In genomic region chr1:121186191-121186590, GRCh38 we compare ENCODE assay signal across 8 cellular contexts. TPM values are rescaled to one million over a fixed set of nuclear protein-coding genes. Genes with fewer than 3 reads are reported as not detected.
DNase-seq lines count a peak whose midpoint lies in the region; TF ChIP-seq lines count a peak whose summit lies in the region.
"Not testable (repeated sequence)": the region's sequence is repeated elsewhere in the genome, so short reads cannot be mapped to it uniquely, and the experiment has no call there.

No MANE protein-coding gene starts in this region.

- not testable (repeated sequence) for H3K4me3 ChIP-seq in CD4-positive, alpha-beta memory T cell (ENCODE audit: low read length in 2 of 2)
- peak overlapping the region; percentile 54 for H3K4me3 ChIP-seq in left ventricle myocardium inferior
- peak overlapping the region; percentile 11 to 12 for H3K4me3 ChIP-seq in prostate gland
- H3K4me3 ChIP-seq in transverse colon: peak overlapping the region in 2 of 4 donors; percentile 18 to 40

- in situ Hi-C loops in transverse colon (cut with MboI; ENCODE audit: low pct_ligation_motif_present in 1 of 4, low pct_unique_long_range_greater_than_20kb in 1 of 4, low sequenced_read_pairs in 3 of 4): not testable (repeated sequence)

- not testable (repeated sequence) for H3K9me3 ChIP-seq in CD4-positive, alpha-beta memory T cell (ENCODE audit: control insufficient read depth in 1 of 2, low read length in 2 of 2); left ventricle myocardium inferior (replicated peaks); prostate gland; transverse colon

- not testable (repeated sequence) for TF ChIP-seq EP300 in transverse colon (IDR thresholded peaks at IDR 0.05; ENCODE audit: low read depth)

- POLR2A ChIA-PET in CD4-positive, alpha-beta memory T cell (lab: Charles Lee; ENCODE audit: partially characterized antibody): not testable (repeated sequence)

- CTCF ChIA-PET in CD4-positive, alpha-beta memory T cell (lab: Charles Lee; ENCODE audit: partially characterized antibody); activated naive CD4-positive, alpha-beta T cell treated with anti-CD3 and anti-CD28 coated beads, Interleukin-2, amount 10 ng/mL, durations not matched to agents 7 days and 5 days (lab: Charles Lee): not testable (repeated sequence)

- not testable (repeated sequence) for H3K9me3 Mint-ChIP-seq in CD4-positive, alpha-beta memory T cell; IgD-negative memory B cell; T-helper 2 cell treated with Interferon-gamma antibody and Interleukin-4, amounts not matched to agents 5 μg/mL and 100 μg/mL, for 36 hours; activated naive CD4-positive, alpha-beta T cell treated with anti-CD3 and anti-CD28 coated beads, Interleukin-2, amount 10 ng/mL, durations not matched to agents 7 days and 5 days; dendritic cell treated with granulocyte-macrophage colony-stimulating factor and Interleukin-4, amounts not matched to agents 40 ng/mL and 50 ng/mL, for 4 days

- H3K4me1 Mint-ChIP-seq in CD4-positive, alpha-beta memory T cell: peaks cover 5 to 14% (median 10%) of the 10 kb centered on the region in 4 donors
- H3K4me1 Mint-ChIP-seq in IgD-negative memory B cell; dendritic cell treated with granulocyte-macrophage colony-stimulating factor and Interleukin-4, amounts not matched to agents 40 ng/mL and 50 ng/mL, for 4 days (ENCODE audit: low read depth): not testable (repeated sequence)
- peaks cover 10% of the 10 kb centered on the region for H3K4me1 Mint-ChIP-seq in T-helper 2 cell treated with Interferon-gamma antibody and Interleukin-4, amounts not matched to agents 5 μg/mL and 100 μg/mL, for 36 hours (ENCODE audit: low read depth)
- peaks cover 10% of the 10 kb centered on the region for H3K4me1 Mint-ChIP-seq in activated naive CD4-positive, alpha-beta T cell treated with anti-CD3 and anti-CD28 coated beads, Interleukin-2, amount 10 ng/mL, durations not matched to agents 7 days and 5 days

- TF ChIP-seq CTCF in left ventricle myocardium inferior (IDR thresholded peaks at IDR 0.05; ENCODE audit: borderline replicate concordance); prostate gland (IDR thresholded peaks at IDR 0.05); transverse colon (IDR thresholded peaks at IDR 0.05): not testable (repeated sequence)

- not testable (repeated sequence) for H3K4me1 ChIP-seq in CD4-positive, alpha-beta memory T cell (ENCODE audit: insufficient read depth, low read length); left ventricle myocardium inferior; prostate gland (replicated peaks); transverse colon

- not testable (repeated sequence) for DNase-seq in CD4-positive, alpha-beta memory T cell; T-helper 2 cell treated with Interferon-gamma antibody and Interleukin-4, amounts not matched to agents 5 μg/mL and 100 μg/mL, for 36 hours (ENCODE audit: low spot score); activated naive CD4-positive, alpha-beta T cell treated with anti-CD3 and anti-CD28 coated beads, Interleukin-2, amount 10 ng/mL, durations not matched to agents 7 days and 5 days; prostate gland (ENCODE audit: low spot score)
- peak; percentile 21 for DNase-seq in left ventricle myocardium inferior
- peak; percentile 14 for DNase-seq in transverse colon

- H3K27ac Mint-ChIP-seq in CD4-positive, alpha-beta memory T cell: peak overlapping the region in 4 of 7 donors; percentile 59 to 85 (median 82)
- H3K27ac Mint-ChIP-seq in IgD-negative memory B cell: peak overlapping the region in 1 of 3 donors; percentile 56
- peak overlapping the region; percentile 85 for H3K27ac Mint-ChIP-seq in T-helper 2 cell treated with Interferon-gamma antibody and Interleukin-4, amounts not matched to agents 5 μg/mL and 100 μg/mL, for 36 hours
- H3K27ac Mint-ChIP-seq in activated naive CD4-positive, alpha-beta T cell treated with anti-CD3 and anti-CD28 coated beads, Interleukin-2, amount 10 ng/mL, durations not matched to agents 7 days and 5 days: peak overlapping the region; percentile 81
- peak overlapping the region; percentile 86 for H3K27ac Mint-ChIP-seq in dendritic cell treated with granulocyte-macrophage colony-stimulating factor and Interleukin-4, amounts not matched to agents 40 ng/mL and 50 ng/mL, for 4 days

- TF ChIP-seq POLR2A in prostate gland (IDR thresholded peaks at IDR 0.05); transverse colon (IDR thresholded peaks at IDR 0.05): not testable (repeated sequence)

- intact Hi-C loops in CD4-positive, alpha-beta memory T cell (cut with micrococcal nuclease); dendritic cell treated with granulocyte-macrophage colony-stimulating factor and Interleukin-4, amounts not matched to agents 40 ng/mL and 50 ng/mL, for 4 days (cut with micrococcal nuclease); left ventricle myocardium inferior (cut with micrococcal nuclease); prostate gland (cut with DNase I); transverse colon (cut with DNase I; ENCODE audit: low total_unique reads): not testable (repeated sequence)

- not testable (repeated sequence) for H3K36me3 ChIP-seq in CD4-positive, alpha-beta memory T cell (ENCODE audit: insufficient read depth, low read length); left ventricle myocardium inferior; prostate gland; transverse colon

- not testable (repeated sequence) for H3K27me3 ChIP-seq in CD4-positive, alpha-beta memory T cell (ENCODE audit: insufficient read depth, low read length); left ventricle myocardium inferior (ENCODE audit: low read depth); prostate gland (replicated peaks; ENCODE audit: insufficient read depth); transverse colon

- not testable (repeated sequence) for H3K27me3 Mint-ChIP-seq in CD4-positive, alpha-beta memory T cell; IgD-negative memory B cell; T-helper 2 cell treated with Interferon-gamma antibody and Interleukin-4, amounts not matched to agents 5 μg/mL and 100 μg/mL, for 36 hours (ENCODE audit: low read depth); activated naive CD4-positive, alpha-beta T cell treated with anti-CD3 and anti-CD28 coated beads, Interleukin-2, amount 10 ng/mL, durations not matched to agents 7 days and 5 days; dendritic cell treated with granulocyte-macrophage colony-stimulating factor and Interleukin-4, amounts not matched to agents 40 ng/mL and 50 ng/mL, for 4 days

- not testable (repeated sequence) for H3K36me3 Mint-ChIP-seq in CD4-positive, alpha-beta memory T cell; IgD-negative memory B cell; T-helper 2 cell treated with Interferon-gamma antibody and Interleukin-4, amounts not matched to agents 5 μg/mL and 100 μg/mL, for 36 hours (ENCODE audit: low read depth); activated naive CD4-positive, alpha-beta T cell treated with anti-CD3 and anti-CD28 coated beads, Interleukin-2, amount 10 ng/mL, durations not matched to agents 7 days and 5 days; dendritic cell treated with granulocyte-macrophage colony-stimulating factor and Interleukin-4, amounts not matched to agents 40 ng/mL and 50 ng/mL, for 4 days (ENCODE audit: low read depth)

- not testable (repeated sequence) for H3K27ac ChIP-seq in CD4-positive, alpha-beta memory T cell (ENCODE audit: low read depth, low read length); prostate gland
- H3K27ac ChIP-seq in left ventricle myocardium inferior (replicated peaks) (peak overlapping the region; percentile 30), transverse colon (peak overlapping the region in 2 of 4 donors; percentile 55 to 67)

- peak overlapping the region in 7 of 8 donors; percentile 86 to 92 (median 89) for H3K4me3 Mint-ChIP-seq in CD4-positive, alpha-beta memory T cell
- H3K4me3 Mint-ChIP-seq in IgD-negative memory B cell: peak overlapping the region; percentile 83 to 95 (median 91)
- peak overlapping the region; percentile 92 for H3K4me3 Mint-ChIP-seq in T-helper 2 cell treated with Interferon-gamma antibody and Interleukin-4, amounts not matched to agents 5 μg/mL and 100 μg/mL, for 36 hours
- peak overlapping the region; percentile 84 for H3K4me3 Mint-ChIP-seq in activated naive CD4-positive, alpha-beta T cell treated with anti-CD3 and anti-CD28 coated beads, Interleukin-2, amount 10 ng/mL, durations not matched to agents 7 days and 5 days
- peak overlapping the region; percentile 83 for H3K4me3 Mint-ChIP-seq in dendritic cell treated with granulocyte-macrophage colony-stimulating factor and Interleukin-4, amounts not matched to agents 40 ng/mL and 50 ng/mL, for 4 days

- WGBS in prostate gland: 0% methylated on average over 6 of the region's 20 CpGs
- no CpG with 5 or more reads among the region's 20 CpGs for WGBS in transverse colon (ENCODE audit: low coverage in 1 of 2), 2 donors

RNA-seq across cellular contexts. Expression of gene SRGAP2C, which starts 1.4 kb away (rescaled TPM):
- total RNA-seq in CD4-positive, alpha-beta memory T cell: 10 to 100 TPM; 28.1 to 29.0 TPM
- polyA plus RNA-seq in CD4-positive, alpha-beta memory T cell: 1 to 10 TPM; 2.1 to 4.1 TPM
- 2.7 TPM for polyA plus RNA-seq in IgD-negative memory B cell
- total RNA-seq in left ventricle myocardium inferior (12.4 TPM), prostate gland (10 to 100 TPM in 1 of 2 donors, 1 to 10 TPM in 1; 5.2 to 15.6 TPM), transverse colon (1 to 10 TPM; 4.1 to 8.7 (median 6.6) TPM)

RNA-seq across cellular contexts. Expression of gene FAM72B, which starts 2.1 kb away (rescaled TPM):
- not detected for total RNA-seq in CD4-positive, alpha-beta memory T cell
- polyA plus RNA-seq in CD4-positive, alpha-beta memory T cell: under 1 TPM in 1 of 2 donors, not detected in 1; 0.17 TPM
- 1.1 TPM for polyA plus RNA-seq in IgD-negative memory B cell
- total RNA-seq in left ventricle myocardium inferior: not detected
- under 1 TPM; 0.46 to 0.97 TPM for total RNA-seq in prostate gland
- total RNA-seq in transverse colon: 1 to 10 TPM in 1 of 4 donors, under 1 TPM in 1, not detected in 2; 0.32 to 1.2 TPM
